1 cellular context compared by ENCODE assay signal in genomic region chr10:46545861-46546590, GRCh38.
TF ChIP-seq lines count a peak whose summit lies in the region.

No MANE protein-coding gene starts in this region.

TF ChIP-seq in HepG2, 621 proteins besides CTCF, POLR2A, EP300 and RAD21:
- TF ChIP-seq ZNF615 (CRISPR knock-in tag; IDR thresholded peaks at IDR 0.05; ENCODE audit: borderline replicate concordance): no peak
- TF ChIP-seq ZNF570 (CRISPR knock-in tag; IDR thresholded peaks at IDR 0.05; ENCODE audit: borderline replicate concordance): no peak
- no peak for TF ChIP-seq ZNF589 (CRISPR knock-in tag; conservative IDR thresholded peaks at IDR 0.05)
- TF ChIP-seq NFE2L1 (CRISPR knock-in tag; IDR thresholded peaks at IDR 0.05; ENCODE audit: borderline replicate concordance): no peak
- TF ChIP-seq DRAP1 (CRISPR knock-in tag; IDR thresholded peaks at IDR 0.05): no peak
- TF ChIP-seq DBP (CRISPR knock-in tag; IDR thresholded peaks at IDR 0.05; ENCODE audit: not compliant biosample characterization): no peak
- TF ChIP-seq ZNF576 (CRISPR knock-in tag; IDR thresholded peaks at IDR 0.05): no peak
- no peak for TF ChIP-seq SSRP1 (CRISPR knock-in tag; IDR thresholded peaks at IDR 0.05)
- no peak for TF ChIP-seq MYNN (CRISPR knock-in tag; IDR thresholded peaks at IDR 0.05; ENCODE audit: low read depth)
- no peak for TF ChIP-seq CERS6 (CRISPR knock-in tag; IDR thresholded peaks at IDR 0.05)
- no peak for TF ChIP-seq SRSF9 (IDR thresholded peaks at IDR 0.05; ENCODE audit: borderline replicate concordance, insufficient read depth, low read depth, low read length, poor library complexity, severe bottlenecking)
- no peak for TF ChIP-seq MIER2 (CRISPR knock-in tag; IDR thresholded peaks at IDR 0.05)
- TF ChIP-seq ZNF549 (CRISPR knock-in tag; IDR thresholded peaks at IDR 0.05): no peak
- no peak for TF ChIP-seq REST (IDR thresholded peaks at IDR 0.05; ENCODE audit: borderline replicate concordance in 1 of 2, low read depth in 1 of 2, low read length in 2 of 2)
- TF ChIP-seq PTBP1 (IDR thresholded peaks at IDR 0.05; ENCODE audit: low read depth, low read length, poor library complexity, severe bottlenecking): no peak
- TF ChIP-seq MTA1 (CRISPR knock-in tag; IDR thresholded peaks at IDR 0.05; ENCODE audit: borderline replicate concordance): no peak
- no peak for TF ChIP-seq ZBTB14 (CRISPR knock-in tag; IDR thresholded peaks at IDR 0.05)
- no peak for TF ChIP-seq ZBTB4 (CRISPR knock-in tag; IDR thresholded peaks at IDR 0.05; ENCODE audit: borderline replicate concordance)
